In the genomic region with DNA sequence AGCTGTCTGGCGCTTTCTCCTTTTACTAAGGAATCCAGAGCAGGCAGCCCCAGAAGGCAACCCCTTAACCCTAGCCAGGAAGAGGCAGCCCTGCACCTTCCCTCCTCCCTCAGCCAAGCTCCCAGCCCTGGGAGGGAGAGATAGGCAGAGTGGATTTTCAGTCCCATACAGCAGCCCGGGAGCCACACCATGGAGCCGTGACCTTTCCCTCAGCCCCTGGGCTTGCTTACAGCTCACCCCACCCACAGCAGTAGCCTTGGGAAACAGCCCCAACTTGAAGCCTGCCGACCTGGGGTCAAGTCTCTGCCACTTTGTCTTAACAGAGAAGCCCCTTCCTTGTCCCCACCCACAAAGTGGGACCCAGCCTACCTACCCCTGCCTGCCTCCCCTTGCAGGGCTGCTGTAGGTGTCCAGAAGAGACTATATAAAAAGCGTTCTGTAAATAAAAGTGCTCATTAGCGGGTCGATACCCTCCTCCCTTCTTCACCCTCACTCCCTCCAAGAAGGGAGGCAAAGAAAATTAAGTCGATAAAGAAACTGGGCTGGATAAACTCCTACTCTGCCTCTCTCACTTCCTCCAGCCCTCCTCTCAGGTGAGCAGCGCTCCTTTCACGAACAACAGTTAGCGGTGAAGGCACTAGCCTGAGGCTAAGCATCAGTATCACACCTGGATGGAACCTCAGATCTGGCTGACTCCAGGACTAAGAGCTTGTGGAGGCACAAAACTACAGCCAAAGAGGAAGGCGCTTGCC, we compare ENCODE assay signal across 1 cellular context.
TF ChIP-seq lines count a peak whose summit lies in the region.

No MANE protein-coding gene starts in this region.

TF ChIP-seq in HepG2, 621 proteins besides CTCF, POLR2A, EP300 and RAD21:
- TF ChIP-seq NAIF1 (CRISPR knock-in tag; IDR thresholded peaks at IDR 0.05; ENCODE audit: borderline replicate concordance) (0 out of 2 replicates have a peak, but pooled peaks have one; percentile 16), ZBTB38 (CRISPR knock-in tag; IDR thresholded peaks at IDR 0.05) (peak; percentile 78), ZNF263 (CRISPR knock-in tag; IDR thresholded peaks at IDR 0.05) (0 out of 2 replicates have a peak, but pooled peaks have one; percentile 19), ZNF383 (CRISPR knock-in tag; IDR thresholded peaks at IDR 0.05; ENCODE audit: borderline replicate concordance) (0 out of 2 replicates have a peak, but pooled peaks have one; percentile 28), PAF1 (CRISPR knock-in tag; IDR thresholded peaks at IDR 0.05) (peak; percentile 45; the same call in 1 of the 2 replicates), SSRP1 (CRISPR knock-in tag; IDR thresholded peaks at IDR 0.05) (0 out of 2 replicates have a peak, but pooled peaks have one; percentile 57), MAFK (conservative IDR thresholded peaks at IDR 0.05 in 1 of 2, IDR thresholded peaks at IDR 0.05 in 1 of 2; ENCODE audit: low read length in 2 of 2) (no peak), POLR2AphosphoS5 (IDR thresholded peaks at IDR 0.05; ENCODE audit: low read depth, low read length) (peak; percentile 49; the same call in 1 of the 2 replicates), ZFX (CRISPR knock-in tag; IDR thresholded peaks at IDR 0.05; ENCODE audit: low read depth) (peak; percentile 36; the same call in 1 of the 2 replicates), FOXJ3 (CRISPR knock-in tag; IDR thresholded peaks at IDR 0.05; ENCODE audit: borderline replicate concordance) (no peak), PPARG (CRISPR knock-in tag; conservative IDR thresholded peaks at IDR 0.05) (peak; percentile 37), PATZ1 (CRISPR knock-in tag; IDR thresholded peaks at IDR 0.05) (peak; percentile 22; the same call in 1 of the 2 replicates), AKAP8 (CRISPR knock-in tag; IDR thresholded peaks at IDR 0.05) (peak; percentile 28; the same call in 1 of the 2 replicates), HNRNPH1 (optimal IDR thresholded peaks at IDR 0.05; ENCODE audit: low read depth, low read length) (peak; percentile 67), ZNF414 (CRISPR knock-in tag; IDR thresholded peaks at IDR 0.05) (0 out of 2 replicates have a peak, but pooled peaks have one; percentile 59), ELF3 (CRISPR knock-in tag; IDR thresholded peaks at IDR 0.05) (0 out of 2 replicates have a peak, but pooled peaks have one; percentile 12), POLR2G (IDR thresholded peaks at IDR 0.05; ENCODE audit: low read depth, low read length) (peak; percentile 42), FOXO4 (CRISPR knock-in tag; conservative IDR thresholded peaks at IDR 0.05) (0 out of 2 replicates have a peak, but pooled peaks have one; percentile 20), BORCS8-MEF2B (CRISPR knock-in tag; IDR thresholded peaks at IDR 0.05) (no peak), NFKB2 (CRISPR knock-in tag; IDR thresholded peaks at IDR 0.05; ENCODE audit: borderline replicate concordance) (0 out of 2 replicates have a peak, but pooled peaks have one; percentile 37), ZNF30 (CRISPR knock-in tag; IDR thresholded peaks at IDR 0.05) (0 out of 2 replicates have a peak, but pooled peaks have one; percentile 22), SRSF4 (IDR thresholded peaks at IDR 0.05; ENCODE audit: low read depth, low read length, poor library complexity, severe bottlenecking) (peak; percentile 47), RBM22 (optimal IDR thresholded peaks at IDR 0.05; ENCODE audit: low read length) (peak; percentile 93), CAMTA2 (CRISPR knock-in tag; IDR thresholded peaks at IDR 0.05; ENCODE audit: borderline replicate concordance) (no peak), PCBP2 (optimal IDR thresholded peaks at IDR 0.05; ENCODE audit: low read depth, low read length, poor library complexity, severe bottlenecking) (no peak)
- TF ChIP-seq, protein P1, sequence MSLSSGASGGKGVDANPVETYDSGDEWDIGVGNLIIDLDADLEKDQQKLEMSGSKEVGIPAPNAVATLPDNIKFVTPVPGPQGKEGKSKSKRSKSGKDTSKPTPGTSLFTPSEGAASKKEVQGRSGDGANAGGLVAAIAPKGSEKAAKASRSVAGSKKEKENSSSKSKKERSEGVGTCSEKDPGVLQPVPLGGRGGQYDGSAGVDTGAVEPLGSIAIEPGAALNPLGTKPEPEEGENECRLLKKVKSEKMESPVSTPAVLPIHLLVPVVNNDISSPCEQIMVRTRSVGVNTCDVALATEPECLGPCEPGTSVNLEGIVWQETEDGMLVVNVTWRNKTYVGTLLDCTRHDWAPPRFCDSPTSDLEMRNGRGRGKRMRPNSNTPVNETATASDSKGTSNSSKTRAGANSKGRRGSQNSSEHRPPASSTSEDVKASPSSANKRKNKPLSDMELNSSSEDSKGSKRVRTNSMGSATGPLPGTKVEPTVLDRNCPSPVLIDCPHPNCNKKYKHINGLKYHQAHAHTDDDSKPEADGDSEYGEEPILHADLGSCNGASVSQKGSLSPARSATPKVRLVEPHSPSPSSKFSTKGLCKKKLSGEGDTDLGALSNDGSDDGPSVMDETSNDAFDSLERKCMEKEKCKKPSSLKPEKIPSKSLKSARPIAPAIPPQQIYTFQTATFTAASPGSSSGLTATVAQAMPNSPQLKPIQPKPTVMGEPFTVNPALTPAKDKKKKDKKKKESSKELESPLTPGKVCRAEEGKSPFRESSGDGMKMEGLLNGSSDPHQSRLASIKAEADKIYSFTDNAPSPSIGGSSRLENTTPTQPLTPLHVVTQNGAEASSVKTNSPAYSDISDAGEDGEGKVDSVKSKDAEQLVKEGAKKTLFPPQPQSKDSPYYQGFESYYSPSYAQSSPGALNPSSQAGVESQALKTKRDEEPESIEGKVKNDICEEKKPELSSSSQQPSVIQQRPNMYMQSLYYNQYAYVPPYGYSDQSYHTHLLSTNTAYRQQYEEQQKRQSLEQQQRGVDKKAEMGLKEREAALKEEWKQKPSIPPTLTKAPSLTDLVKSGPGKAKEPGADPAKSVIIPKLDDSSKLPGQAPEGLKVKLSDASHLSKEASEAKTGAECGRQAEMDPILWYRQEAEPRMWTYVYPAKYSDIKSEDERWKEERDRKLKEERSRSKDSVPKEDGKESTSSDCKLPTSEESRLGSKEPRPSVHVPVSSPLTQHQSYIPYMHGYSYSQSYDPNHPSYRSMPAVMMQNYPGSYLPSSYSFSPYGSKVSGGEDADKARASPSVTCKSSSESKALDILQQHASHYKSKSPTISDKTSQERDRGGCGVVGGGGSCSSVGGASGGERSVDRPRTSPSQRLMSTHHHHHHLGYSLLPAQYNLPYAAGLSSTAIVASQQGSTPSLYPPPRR (CRISPR knock-in tag; IDR thresholded peaks at IDR 0.05; ENCODE audit: borderline replicate concordance) = peak; percentile 24; the same call in 1 of the 2 replicates
- TF ChIP-seq, protein P2, sequence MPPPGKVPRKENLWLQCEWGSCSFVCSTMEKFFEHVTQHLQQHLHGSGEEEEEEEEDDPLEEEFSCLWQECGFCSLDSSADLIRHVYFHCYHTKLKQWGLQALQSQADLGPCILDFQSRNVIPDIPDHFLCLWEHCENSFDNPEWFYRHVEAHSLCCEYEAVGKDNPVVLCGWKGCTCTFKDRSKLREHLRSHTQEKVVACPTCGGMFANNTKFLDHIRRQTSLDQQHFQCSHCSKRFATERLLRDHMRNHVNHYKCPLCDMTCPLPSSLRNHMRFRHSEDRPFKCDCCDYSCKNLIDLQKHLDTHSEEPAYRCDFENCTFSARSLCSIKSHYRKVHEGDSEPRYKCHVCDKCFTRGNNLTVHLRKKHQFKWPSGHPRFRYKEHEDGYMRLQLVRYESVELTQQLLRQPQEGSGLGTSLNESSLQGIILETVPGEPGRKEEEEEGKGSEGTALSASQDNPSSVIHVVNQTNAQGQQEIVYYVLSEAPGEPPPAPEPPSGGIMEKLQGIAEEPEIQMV (CRISPR knock-in tag; IDR thresholded peaks at IDR 0.05; ENCODE audit: low read depth) = 0 out of 2 replicates have a peak, but pooled peaks have one; percentile 33
- TF ChIP-seq, protein P3, sequence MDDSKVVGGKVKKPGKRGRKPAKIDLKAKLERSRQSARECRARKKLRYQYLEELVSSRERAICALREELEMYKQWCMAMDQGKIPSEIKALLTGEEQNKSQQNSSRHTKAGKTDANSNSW (CRISPR knock-in tag; IDR thresholded peaks at IDR 0.05; ENCODE audit: borderline replicate concordance) = no peak
